Comparison of ENCODE assay signal across 1 cellular context in genomic region chr4:105060628-105061027, GRCh38.
A peak's percentile ranks its signal among the peaks of the same experiment; 100 is the strongest.
TF ChIP-seq lines count a peak whose summit lies in the region.

No MANE protein-coding gene starts in this region.

TF ChIP-seq in K562, 482 proteins besides CTCF, POLR2A, EP300 and RAD21 (continued from another document):
- no peak for TF ChIP-seq CBX8 (IDR thresholded peaks at IDR 0.05; ENCODE audit: borderline replicate concordance, extremely low read depth, low read depth, low read length, poor library complexity, severe bottlenecking)
- no peak for TF ChIP-seq GABPA (tag; conservative IDR thresholded peaks at IDR 0.05; ENCODE audit: low read depth)
- peak; percentile 66 to 74; a peak in 3 of 4 replicates for TF ChIP-seq FOXA3 (CRISPR knock-in tag; conservative IDR thresholded peaks at IDR 0.05 in 1 of 2, IDR thresholded peaks at IDR 0.05 in 1 of 2)
- TF ChIP-seq, protein P1, sequence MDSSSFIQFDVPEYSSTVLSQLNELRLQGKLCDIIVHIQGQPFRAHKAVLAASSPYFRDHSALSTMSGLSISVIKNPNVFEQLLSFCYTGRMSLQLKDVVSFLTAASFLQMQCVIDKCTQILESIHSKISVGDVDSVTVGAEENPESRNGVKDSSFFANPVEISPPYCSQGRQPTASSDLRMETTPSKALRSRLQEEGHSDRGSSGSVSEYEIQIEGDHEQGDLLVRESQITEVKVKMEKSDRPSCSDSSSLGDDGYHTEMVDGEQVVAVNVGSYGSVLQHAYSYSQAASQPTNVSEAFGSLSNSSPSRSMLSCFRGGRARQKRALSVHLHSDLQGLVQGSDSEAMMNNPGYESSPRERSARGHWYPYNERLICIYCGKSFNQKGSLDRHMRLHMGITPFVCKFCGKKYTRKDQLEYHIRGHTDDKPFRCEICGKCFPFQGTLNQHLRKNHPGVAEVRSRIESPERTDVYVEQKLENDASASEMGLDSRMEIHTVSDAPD (CRISPR knock-in tag; IDR thresholded peaks at IDR 0.05): no peak
